Comparison of ENCODE assay signal across 8 cellular contexts in the genomic region with DNA sequence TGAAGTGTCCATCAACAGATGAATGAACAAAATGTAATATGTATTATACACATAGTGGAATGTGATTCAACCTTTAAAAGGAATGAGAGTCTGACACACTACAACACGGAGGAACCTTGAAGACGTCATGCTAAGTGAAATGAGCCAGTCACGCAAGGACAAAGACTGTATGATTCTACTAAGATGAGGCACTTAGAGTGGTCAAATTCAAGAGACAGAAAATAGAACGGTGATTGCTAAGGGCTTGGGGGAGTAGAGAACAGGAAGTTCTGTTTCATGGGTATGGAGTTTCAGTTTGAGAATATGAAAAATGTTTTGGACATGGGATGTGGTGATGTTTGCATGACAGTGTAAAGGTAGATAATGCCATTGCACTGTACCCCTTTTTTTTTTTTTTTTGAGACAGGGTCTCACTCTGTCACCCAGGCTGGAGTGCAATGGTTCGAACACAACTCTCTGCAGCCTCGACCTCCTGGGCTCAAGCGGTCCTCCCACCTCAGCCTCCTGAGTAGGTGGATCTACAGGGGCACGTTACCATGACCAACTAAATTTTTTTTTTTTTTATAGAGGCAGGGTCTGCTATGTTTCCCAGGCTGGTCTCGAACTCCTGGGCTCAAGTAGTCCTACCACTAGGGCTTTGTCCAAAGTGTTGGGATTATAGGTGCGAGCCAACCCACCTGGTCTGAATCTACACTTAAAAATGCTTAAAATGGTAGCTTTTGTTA. TPM values are rescaled to one million over a fixed set of nuclear protein-coding genes. Genes with fewer than 3 reads are reported as not detected.
DNase-seq lines count a peak whose midpoint lies in the region; ATAC-seq and TF ChIP-seq lines count a peak whose summit lies in the region.
"Had no signal": no experiment of that assay in that cellular context is flagged by ENCODE, and none has a peak within 500 bp of the region (broad histone marks: within the 10 kb centered on the region; RNA-seq: fewer than 3 reads in every experiment).

No MANE protein-coding gene starts in this region.

- no peaks in the 10 kb centered on the region for H3K27me3 ChIP-seq in testis

- no peaks in the 10 kb centered on the region for H3K9me3 ChIP-seq in testis

- peak overlapping the region in 5 of 10 donors; percentile 0 to 92 (median 27) for H3K4me3 Mint-ChIP-seq in naive thymus-derived CD8-positive, alpha-beta T cell

- intact Hi-C loops in testis (cut with DNase I; ENCODE audit: low total_unique reads): no loop called here

- H3K4me3 ChIP-seq in NB4 (ENCODE audit: low read depth, low read length) (no peak overlapping the region), testis (no peak overlapping the region)

- no peak for TF ChIP-seq CTCF in NB4 (IDR thresholded peaks at IDR 0.05; ENCODE audit: low read depth, low read length)
- no peak for TF ChIP-seq CTCF in testis (IDR thresholded peaks at IDR 0.05)

- POLR2A ChIA-PET in naive thymus-derived CD8-positive, alpha-beta T cell (lab: Charles Lee): interaction anchor here (2.8 to 3.3 kb wide), 2 partner anchors 19 to 53 kb away, joined by 13 to 42 read pairs; a partner anchor contains a TSS

- H3K27ac Mint-ChIP-seq in naive thymus-derived CD8-positive, alpha-beta T cell: peak overlapping the region in 7 of 10 donors; percentile 41 to 92 (median 72)

- H3K9me3 Mint-ChIP-seq in naive thymus-derived CD8-positive, alpha-beta T cell: no peaks in the 10 kb centered on the region

- 70 to 77% methylated on average over 10 of the region's 10 CpGs for WGBS in testis, 2 donors

- peaks cover 42 to 85% (median 73%) of the 10 kb centered on the region in 4 donors for H3K4me1 Mint-ChIP-seq in naive thymus-derived CD8-positive, alpha-beta T cell

- peak; percentile 44 for ATAC-seq in GM18909 (IDR thresholded peaks at IDR 0.05; ENCODE audit: poor library complexity, unreplicated experiment)
- ATAC-seq in HG02642 (IDR thresholded peaks at IDR 0.05; ENCODE audit: poor library complexity, unreplicated experiment): peak; percentile 36
- ATAC-seq in naive thymus-derived CD8-positive, alpha-beta T cell: no peak

- H3K27me3 Mint-ChIP-seq in naive thymus-derived CD8-positive, alpha-beta T cell: no peaks in the 10 kb centered on the region

- no peak overlapping the region for H3K27ac ChIP-seq in testis

- H3K4me1 ChIP-seq in testis: peaks cover 15% of the 10 kb centered on the region

- H3K36me3 ChIP-seq in testis (ENCODE audit: low read depth, missing control alignments): no peaks in the 10 kb centered on the region

- no peaks in the 10 kb centered on the region for H3K36me3 Mint-ChIP-seq in naive thymus-derived CD8-positive, alpha-beta T cell

- no peak for TF ChIP-seq POLR2A in NB4 (IDR thresholded peaks at IDR 0.05; ENCODE audit: extremely low read depth, insufficient read length)
- TF ChIP-seq POLR2A in testis (IDR thresholded peaks at IDR 0.05): no peak

- DNase-seq in NB4 (ENCODE audit: low read depth) (peak; percentile 80), iPS-NIHi7 (ENCODE audit: extremely low spot score) (no peak), testis (no peak), HuH-7 (ENCODE audit: low spot score) (no peak)
- no peak for DNase-seq in naive thymus-derived CD8-positive, alpha-beta T cell

RNA-seq across cellular contexts. Expression of a gene that starts 2.9 kb away (rescaled TPM):
- 1 to 10 TPM; 7.0 to 9.7 TPM for total RNA-seq in naive thymus-derived CD8-positive, alpha-beta T cell
- polyA plus RNA-seq in naive thymus-derived CD8-positive, alpha-beta T cell: 10 to 100 TPM in 1 of 3 donors, 1 to 10 TPM in 2; 7.8 to 17.0 (median 9.2) TPM
- 10 to 100 TPM; 13.1 to 16.7 TPM for total RNA-seq in testis
- polyA plus RNA-seq in testis (ENCODE audit: insufficient read depth, low read depth, low replicate concordance): 7.7 TPM

RNA-seq across cellular contexts. Expression of a gene that starts 3.2 kb away (rescaled TPM):
- 1 to 10 TPM in 1 of 2 experiments, under 1 TPM in 1; 0.60 to 1.1 TPM for total RNA-seq in naive thymus-derived CD8-positive, alpha-beta T cell
- 10 to 100 TPM in 1 of 3 donors, 1 to 10 TPM in 2; 2.5 to 12.8 (median 4.4) TPM for polyA plus RNA-seq in naive thymus-derived CD8-positive, alpha-beta T cell
- total RNA-seq in testis: 1 to 10 TPM; 2.3 to 2.4 TPM
- polyA plus RNA-seq in testis (ENCODE audit: insufficient read depth, low read depth, low replicate concordance): 2.7 TPM
- total RNA-seq: pulmonary artery endothelial cell had no signal

RNA-seq across cellular contexts. Expression of a gene that starts 52.9 kb away (rescaled TPM):
- 1 to 10 TPM; 3.9 to 4.8 TPM for total RNA-seq in naive thymus-derived CD8-positive, alpha-beta T cell
- polyA plus RNA-seq in naive thymus-derived CD8-positive, alpha-beta T cell: 1 to 10 TPM; 1.8 to 4.7 (median 3.1) TPM
- 10 to 100 TPM; 25.3 to 32.9 TPM for total RNA-seq in testis
- polyA plus RNA-seq in testis (ENCODE audit: insufficient read depth, low read depth, low replicate concordance): 15.5 TPM

Comparison
In these comparisons a context has a peak if more than half of its experiments do, and no peak if none do; other contexts are left out.
1. ATAC-seq: peak in GM18909 (single experiment) and HG02642 (single experiment); none in naive thymus-derived CD8-positive, alpha-beta T cell (0 of 2).
2. RNA of a gene that starts 52.9 kb away (total RNA-seq): 25.3 to 32.9 TPM in testis; 3.9 to 4.8 TPM in naive thymus-derived CD8-positive, alpha-beta T cell; every median in the first group is over 4 times any median in the second.